Comparison of ENCODE assay signal across 8 cellular contexts in the genomic region with DNA sequence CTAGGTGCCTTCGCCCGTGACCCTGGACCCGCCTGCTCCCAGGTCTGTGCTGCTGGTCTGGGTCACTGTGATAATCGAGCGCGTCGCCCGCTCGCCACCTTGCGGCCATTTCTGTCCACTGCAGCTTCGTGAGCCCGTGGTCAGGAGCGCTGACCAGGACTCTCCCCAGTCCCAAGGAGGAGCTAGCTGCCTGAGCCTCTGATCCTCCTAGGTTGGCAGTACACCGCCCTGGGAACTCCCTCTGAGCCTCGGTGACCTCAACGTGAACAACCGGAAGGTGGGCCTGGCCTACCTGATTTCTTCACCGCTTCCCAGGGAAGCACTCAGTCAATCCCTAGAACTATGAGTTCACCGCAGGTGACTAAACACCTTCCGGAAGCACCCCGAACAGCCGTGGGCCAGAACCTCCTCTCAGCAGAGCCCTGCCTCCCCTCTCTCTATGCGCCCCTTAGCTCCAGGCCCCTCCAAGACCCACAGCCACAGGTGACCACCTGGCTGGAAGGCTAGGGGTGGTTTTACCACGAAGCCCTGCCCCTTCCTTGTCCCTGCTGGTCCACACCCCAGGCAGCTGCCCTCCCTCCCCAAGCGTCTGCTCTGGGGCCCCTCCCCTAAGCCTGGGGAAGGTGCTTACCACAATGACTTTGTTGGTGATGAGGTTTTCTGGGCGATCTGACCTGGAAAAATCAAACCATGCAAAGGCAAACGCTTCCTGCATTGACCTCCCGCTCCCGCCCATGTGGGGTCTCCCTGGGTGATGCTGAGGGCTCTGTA. TPM values are rescaled to one million over a fixed set of nuclear protein-coding genes. Genes with fewer than 3 reads are reported as not detected.
A peak's percentile ranks its signal among the peaks of the same experiment; 100 is the strongest.
DNase-seq lines count a peak whose midpoint lies in the region; ATAC-seq and TF ChIP-seq lines count a peak whose summit lies in the region.

No MANE protein-coding gene starts in this region.

- no peak overlapping the region for H2AFZ ChIP-seq in SK-N-SH (ENCODE audit: low read depth)

- H3K9me2 ChIP-seq in SK-N-SH: no peaks in the 10 kb centered on the region

- H3K27ac ChIP-seq in CD4-positive, alpha-beta T cell (ENCODE audit: low read depth, low read length): no peak overlapping the region
- no peak overlapping the region for H3K27ac ChIP-seq in HEK293 (ENCODE audit: extremely low read depth, low read depth, low read length)
- H3K27ac ChIP-seq in SK-N-SH (ENCODE audit: low read depth in 2 of 2, low read length in 1 of 2): no peak overlapping the region
- no peak overlapping the region for H3K27ac ChIP-seq in psoas muscle

- intact Hi-C loops in CD4-positive, alpha-beta T cell (cut with DNase I, micrococcal nuclease): loop anchor here in 1 of 2 experiments (1.0 kb wide), 1 partner anchor 95 kb away; no protein-coding TSS in a partner anchor
- intact Hi-C loops in left cardiac atrium (cut with DNase I): loop anchor here in 1 of 2 donors (1.0 kb wide), 1 partner anchor 18 kb away; no protein-coding TSS in a partner anchor
- intact Hi-C loops in psoas muscle (cut with DNase I): no loop called here

- DNase-seq in CD4-positive, alpha-beta T cell: peak in 7 of 10 experiments; percentile 12 to 49 (median 24)
- DNase-seq in SK-N-SH (peak; percentile 89), anterior cingulate cortex (lab: John Stamatoyannopoulos, UW) (peak in 38 of 58 donors; percentile 8 to 68 (median 28)), left cardiac atrium (peak; percentile 69), psoas muscle (peak; percentile 65 to 82), putamen (ENCODE audit: low spot score) (no peak)

- H3K4me1 ChIP-seq in HEK293 (ENCODE audit: control insufficient read depth, insufficient read depth, low read length) (no peaks in the 10 kb centered on the region), SK-N-SH (ENCODE audit: control insufficient read depth in 1 of 2, insufficient read depth in 2 of 2, low read depth in 1 of 2, low read length in 1 of 2) (peaks cover 0 to 2% of the 10 kb centered on the region in 2 experiments; a peak in 1 of 4 replicates), psoas muscle (no peaks in the 10 kb centered on the region)

- H3K4me3 Mint-ChIP-seq in CD4-positive, alpha-beta T cell: no peak overlapping the region

- H3K4me1 Mint-ChIP-seq in CD4-positive, alpha-beta T cell (ENCODE audit: low read depth): no peaks in the 10 kb centered on the region

- H3K36me3 Mint-ChIP-seq in CD4-positive, alpha-beta T cell (ENCODE audit: low read depth): no peaks in the 10 kb centered on the region

- peak; percentile 61 for ATAC-seq in CD4-positive, alpha-beta T cell (ENCODE audit: poor library complexity)
- ATAC-seq in left cardiac atrium (peak; percentile 75 to 85), psoas muscle (peak; percentile 89 to 97 (median 92)), GM19328 (IDR thresholded peaks at IDR 0.05; ENCODE audit: unreplicated experiment) (no peak)

- H3F3A ChIP-seq in SK-N-SH (replicated peaks; ENCODE audit: insufficient read depth): no peaks in the 10 kb centered on the region

- no peaks in the 10 kb centered on the region for H3K79me2 ChIP-seq in SK-N-SH (ENCODE audit: insufficient read depth)

- 57% methylated on average over 9 of the region's 29 CpGs for WGBS in SK-N-SH (ENCODE audit: low lambda C conversion rate)
- 29 to 31% (median 30%) methylated on average over 29 of the region's 29 CpGs for WGBS in psoas muscle, 3 donors

- peaks cover 31% of the 10 kb centered on the region for H3K27me3 Mint-ChIP-seq in CD4-positive, alpha-beta T cell

- H3K4me3 ChIP-seq in HEK293 (ENCODE audit: low read depth, low read length): no peak overlapping the region
- H3K4me3 ChIP-seq in SK-N-SH (ENCODE audit: low read depth in 2 of 2, low read length in 1 of 2): peak overlapping the region in 1 of 2 experiments; percentile 49; a peak in 1 of 4 replicates
- no peak overlapping the region for H3K4me3 ChIP-seq in psoas muscle

- no peak for TF ChIP-seq EP300 in SK-N-SH (IDR thresholded peaks at IDR 0.05; ENCODE audit: borderline replicate concordance in 1 of 2, low read depth in 1 of 2, low read length in 1 of 2)

- POLR2A ChIA-PET in CD4-positive, alpha-beta T cell (lab: Charles Lee): no interaction called here
- POLR2A ChIA-PET in HEK293 (lab: Yijun Ruan, JAX) (no interaction called here), SK-N-SH (lab: Yijun Ruan, JAX) (no interaction called here)

- H3K9ac ChIP-seq in SK-N-SH: no peak overlapping the region

- TF ChIP-seq RAD21 in SK-N-SH (IDR thresholded peaks at IDR 0.05; ENCODE audit: low read length): peak; percentile 78

- no peaks in the 10 kb centered on the region for H3K9me3 ChIP-seq in CD4-positive, alpha-beta T cell (ENCODE audit: control insufficient read depth, low read length)
- H3K9me3 ChIP-seq in HEK293 (ENCODE audit: control insufficient read depth, insufficient read depth, low read depth, low read length) (no peaks in the 10 kb centered on the region), SK-N-SH (no peaks in the 10 kb centered on the region), psoas muscle (no peaks in the 10 kb centered on the region)

- CTCF ChIA-PET in CD4-positive, alpha-beta T cell (lab: Charles Lee): interaction anchor here (0.7 to 2.3 kb wide), 6 partner anchors 9 to 619 kb away, joined by 3 to 14 read pairs (median 3); no protein-coding TSS in a partner anchor
- CTCF ChIA-PET in HEK293 (lab: Yijun Ruan, JAX): interaction anchor here (0.5 to 5.2 kb wide), 30 partner anchors 9 to 616 kb away, joined by 3 to 33 read pairs (median 3); partner anchors contain the start of genes EHD4 and PLA2G4D
- CTCF ChIA-PET in SK-N-SH (lab: Yijun Ruan, JAX): interaction anchor here (0.6 to 14.9 kb wide), 48 partner anchors 8 to 400 kb away, joined by 3 to 293 read pairs (median 6); partner anchors contain the start of genes EHD4 and PLA2G4D

- H3K4me2 ChIP-seq in SK-N-SH: no peak overlapping the region

- no peaks in the 10 kb centered on the region for H4K20me1 ChIP-seq in SK-N-SH (ENCODE audit: insufficient read depth)

- peak; percentile 81 for TF ChIP-seq CTCF in CD4-positive, alpha-beta T cell (IDR thresholded peaks at IDR 0.05)
- peak; percentile 78 for TF ChIP-seq CTCF in HEK293 (tag by site-specific recombination; IDR thresholded peaks at IDR 0.05)
- peak; percentile 88 for TF ChIP-seq CTCF in SK-N-SH (IDR thresholded peaks at IDR 0.05)
- TF ChIP-seq CTCF in psoas muscle (IDR thresholded peaks at IDR 0.05): peak; percentile 98

- no peaks in the 10 kb centered on the region for H3K9me3 Mint-ChIP-seq in CD4-positive, alpha-beta T cell

- no peak overlapping the region for H3K27ac Mint-ChIP-seq in CD4-positive, alpha-beta T cell

- no peaks in the 10 kb centered on the region for H3K27me3 ChIP-seq in CD4-positive, alpha-beta T cell (ENCODE audit: control insufficient read depth, insufficient read depth, low read length)
- H3K27me3 ChIP-seq in SK-N-SH (ENCODE audit: insufficient read depth): peaks cover 4% of the 10 kb centered on the region; the same call in 1 of the 2 replicates
- no peaks in the 10 kb centered on the region for H3K27me3 ChIP-seq in psoas muscle (ENCODE audit: insufficient read depth in 3 of 3, low read length in 2 of 3)

- no peaks in the 10 kb centered on the region for H3K36me3 ChIP-seq in HEK293 (ENCODE audit: control insufficient read depth in 2 of 2, insufficient read depth in 1 of 2, low read length in 2 of 2)
- no peaks in the 10 kb centered on the region for H3K36me3 ChIP-seq in SK-N-SH (replicated peaks in 1 of 2; ENCODE audit: control insufficient read depth in 1 of 2, insufficient read depth in 2 of 2, low read length in 1 of 2)
- no peaks in the 10 kb centered on the region for H3K36me3 ChIP-seq in psoas muscle (ENCODE audit: insufficient read depth in 1 of 2, low read depth in 1 of 2)

TF ChIP-seq in HEK293, 187 proteins besides CTCF, POLR2A, EP300 and RAD21:
- peak; percentile 63 for TF ChIP-seq ZBTB17 (tag by site-specific recombination; IDR thresholded peaks at IDR 0.05)
- 0 out of 2 replicates have a peak, but pooled peaks have one; percentile 11 for TF ChIP-seq KLF1 (tag by site-specific recombination; IDR thresholded peaks at IDR 0.05)
- TF ChIP-seq KLF8 (tag by site-specific recombination; IDR thresholded peaks at IDR 0.05): peak; percentile 38; the same call in 1 of the 2 replicates
- TF ChIP-seq SCRT2 (tag by site-specific recombination; IDR thresholded peaks at IDR 0.05): 0 out of 2 replicates have a peak, but pooled peaks have one; percentile 10
- TF ChIP-seq ZNF701 (tag by site-specific recombination; IDR thresholded peaks at IDR 0.05): no peak
- peak; percentile 70 for TF ChIP-seq ZNF654 (tag by site-specific recombination; IDR thresholded peaks at IDR 0.05; ENCODE audit: low read depth)

TF ChIP-seq in SK-N-SH, 30 proteins besides CTCF, POLR2A, EP300 and RAD21 (continues in another document):
- TF ChIP-seq RFX5 (IDR thresholded peaks at IDR 0.05; ENCODE audit: low read length) (no peak), FOSL2 (IDR thresholded peaks at IDR 0.05; ENCODE audit: borderline replicate concordance, low read depth) (no peak), SMC3 (IDR thresholded peaks at IDR 0.05; ENCODE audit: low read depth, low read length) (peak; percentile 88), TAF1 (IDR thresholded peaks at IDR 0.05; ENCODE audit: borderline replicate concordance, low read depth, low read length) (no peak), FOXM1 (IDR thresholded peaks at IDR 0.05; ENCODE audit: low read depth) (no peak)

RNA-seq across cellular contexts. Expression of gene PLA2G4D, which starts 9.7 kb away (rescaled TPM):
- not detected for total RNA-seq in CD4-positive, alpha-beta T cell
- polyA plus RNA-seq in SK-N-SH (2012; rRNA removed) (not detected in 2 replicates), psoas muscle (not detected)
- polyA plus RNA-seq in SK-N-SH (2012; cell fraction: cytosol; rRNA removed): not detected in 2 replicates
- not detected in 2 replicates for polyA plus RNA-seq in SK-N-SH (2012; cell fraction: nucleus; rRNA removed)
- total RNA-seq in left cardiac atrium (not detected), psoas muscle (not detected)
